ENCODE assay signal across 1 cellular context in genomic region chr17:75077072-75077489, GRCh38.
TF ChIP-seq lines count a peak whose summit lies in the region.

No MANE protein-coding gene starts in this region.

TF ChIP-seq in HepG2, 621 proteins besides CTCF, POLR2A, EP300 and RAD21 (continues in another document):
- TF ChIP-seq ZNF740 (CRISPR knock-in tag; IDR thresholded peaks at IDR 0.05) (no peak), ZMYM2 (CRISPR knock-in tag; IDR thresholded peaks at IDR 0.05) (no peak), MXD4 (CRISPR knock-in tag; IDR thresholded peaks at IDR 0.05) (peak; percentile 52), ARID4A (CRISPR knock-in tag; IDR thresholded peaks at IDR 0.05; ENCODE audit: borderline replicate concordance) (peak; percentile 63; the same call in 1 of the 2 replicates), FOXC1 (CRISPR knock-in tag; IDR thresholded peaks at IDR 0.05; ENCODE audit: borderline replicate concordance) (peak; percentile 21; the same call in 1 of the 2 replicates), ZBTB4 (CRISPR knock-in tag; IDR thresholded peaks at IDR 0.05; ENCODE audit: borderline replicate concordance) (no peak; the same call in 1 of the 2 replicates), GLMP (CRISPR knock-in tag; IDR thresholded peaks at IDR 0.05; ENCODE audit: borderline replicate concordance) (no peak), POLR2AphosphoS2 (IDR thresholded peaks at IDR 0.05; ENCODE audit: low read depth, low read length) (no peak), MED13 (CRISPR knock-in tag; IDR thresholded peaks at IDR 0.05) (no peak), MZF1 (CRISPR knock-in tag; IDR thresholded peaks at IDR 0.05; ENCODE audit: borderline replicate concordance) (no peak), ZNF337 (CRISPR knock-in tag; IDR thresholded peaks at IDR 0.05; ENCODE audit: borderline replicate concordance, low read depth) (no peak), SMC3 (IDR thresholded peaks at IDR 0.05; ENCODE audit: low read length) (no peak), TBX3 (IDR thresholded peaks at IDR 0.05; ENCODE audit: borderline replicate concordance) (no peak), E2F1 (CRISPR knock-in tag; IDR thresholded peaks at IDR 0.05) (no peak), ZFY (CRISPR knock-in tag; IDR thresholded peaks at IDR 0.05) (no peak; the same call in 1 of the 2 replicates), ZNF839 (CRISPR knock-in tag; IDR thresholded peaks at IDR 0.05; ENCODE audit: borderline replicate concordance) (no peak), IRF2 (CRISPR knock-in tag; IDR thresholded peaks at IDR 0.05) (0 out of 2 replicates have a peak, but pooled peaks have one; percentile 54), ZNF879 (CRISPR knock-in tag; IDR thresholded peaks at IDR 0.05) (no peak), ZNF441 (CRISPR knock-in tag; IDR thresholded peaks at IDR 0.05; ENCODE audit: borderline replicate concordance) (peak; percentile 54; the same call in 1 of the 2 replicates), TERF1 (CRISPR knock-in tag; IDR thresholded peaks at IDR 0.05) (no peak), CEBPZ (IDR thresholded peaks at IDR 0.05; ENCODE audit: low read length) (no peak), HNF4G (IDR thresholded peaks at IDR 0.05; ENCODE audit: borderline replicate concordance, low read depth, low read length) (peak; percentile 97), HNF4G (CRISPR knock-in tag; IDR thresholded peaks at IDR 0.05; ENCODE audit: borderline replicate concordance, low read depth) (peak; percentile 82; the same call in 1 of the 2 replicates), NCOA5 (CRISPR knock-in tag; IDR thresholded peaks at IDR 0.05) (no peak), KDM2A (CRISPR knock-in tag; IDR thresholded peaks at IDR 0.05; ENCODE audit: borderline replicate concordance, low read depth) (peak; percentile 73)
- TF ChIP-seq, protein P1, sequence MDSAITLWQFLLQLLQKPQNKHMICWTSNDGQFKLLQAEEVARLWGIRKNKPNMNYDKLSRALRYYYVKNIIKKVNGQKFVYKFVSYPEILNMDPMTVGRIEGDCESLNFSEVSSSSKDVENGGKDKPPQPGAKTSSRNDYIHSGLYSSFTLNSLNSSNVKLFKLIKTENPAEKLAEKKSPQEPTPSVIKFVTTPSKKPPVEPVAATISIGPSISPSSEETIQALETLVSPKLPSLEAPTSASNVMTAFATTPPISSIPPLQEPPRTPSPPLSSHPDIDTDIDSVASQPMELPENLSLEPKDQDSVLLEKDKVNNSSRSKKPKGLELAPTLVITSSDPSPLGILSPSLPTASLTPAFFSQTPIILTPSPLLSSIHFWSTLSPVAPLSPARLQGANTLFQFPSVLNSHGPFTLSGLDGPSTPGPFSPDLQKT (CRISPR knock-in tag; IDR thresholded peaks at IDR 0.05; ENCODE audit: borderline replicate concordance) = no peak
- TF ChIP-seq, protein P2, sequence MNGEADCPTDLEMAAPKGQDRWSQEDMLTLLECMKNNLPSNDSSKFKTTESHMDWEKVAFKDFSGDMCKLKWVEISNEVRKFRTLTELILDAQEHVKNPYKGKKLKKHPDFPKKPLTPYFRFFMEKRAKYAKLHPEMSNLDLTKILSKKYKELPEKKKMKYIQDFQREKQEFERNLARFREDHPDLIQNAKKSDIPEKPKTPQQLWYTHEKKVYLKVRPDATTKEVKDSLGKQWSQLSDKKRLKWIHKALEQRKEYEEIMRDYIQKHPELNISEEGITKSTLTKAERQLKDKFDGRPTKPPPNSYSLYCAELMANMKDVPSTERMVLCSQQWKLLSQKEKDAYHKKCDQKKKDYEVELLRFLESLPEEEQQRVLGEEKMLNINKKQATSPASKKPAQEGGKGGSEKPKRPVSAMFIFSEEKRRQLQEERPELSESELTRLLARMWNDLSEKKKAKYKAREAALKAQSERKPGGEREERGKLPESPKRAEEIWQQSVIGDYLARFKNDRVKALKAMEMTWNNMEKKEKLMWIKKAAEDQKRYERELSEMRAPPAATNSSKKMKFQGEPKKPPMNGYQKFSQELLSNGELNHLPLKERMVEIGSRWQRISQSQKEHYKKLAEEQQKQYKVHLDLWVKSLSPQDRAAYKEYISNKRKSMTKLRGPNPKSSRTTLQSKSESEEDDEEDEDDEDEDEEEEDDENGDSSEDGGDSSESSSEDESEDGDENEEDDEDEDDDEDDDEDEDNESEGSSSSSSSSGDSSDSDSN (CRISPR knock-in tag; IDR thresholded peaks at IDR 0.05) = 0 out of 2 replicates have a peak, but pooled peaks have one; percentile 20
- TF ChIP-seq, protein P3, sequence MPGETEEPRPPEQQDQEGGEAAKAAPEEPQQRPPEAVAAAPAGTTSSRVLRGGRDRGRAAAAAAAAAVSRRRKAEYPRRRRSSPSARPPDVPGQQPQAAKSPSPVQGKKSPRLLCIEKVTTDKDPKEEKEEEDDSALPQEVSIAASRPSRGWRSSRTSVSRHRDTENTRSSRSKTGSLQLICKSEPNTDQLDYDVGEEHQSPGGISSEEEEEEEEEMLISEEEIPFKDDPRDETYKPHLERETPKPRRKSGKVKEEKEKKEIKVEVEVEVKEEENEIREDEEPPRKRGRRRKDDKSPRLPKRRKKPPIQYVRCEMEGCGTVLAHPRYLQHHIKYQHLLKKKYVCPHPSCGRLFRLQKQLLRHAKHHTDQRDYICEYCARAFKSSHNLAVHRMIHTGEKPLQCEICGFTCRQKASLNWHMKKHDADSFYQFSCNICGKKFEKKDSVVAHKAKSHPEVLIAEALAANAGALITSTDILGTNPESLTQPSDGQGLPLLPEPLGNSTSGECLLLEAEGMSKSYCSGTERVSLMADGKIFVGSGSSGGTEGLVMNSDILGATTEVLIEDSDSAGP (CRISPR knock-in tag; IDR thresholded peaks at IDR 0.05; ENCODE audit: borderline replicate concordance) = 0 out of 2 replicates have a peak, but pooled peaks have one; percentile 50
- TF ChIP-seq, protein P4, sequence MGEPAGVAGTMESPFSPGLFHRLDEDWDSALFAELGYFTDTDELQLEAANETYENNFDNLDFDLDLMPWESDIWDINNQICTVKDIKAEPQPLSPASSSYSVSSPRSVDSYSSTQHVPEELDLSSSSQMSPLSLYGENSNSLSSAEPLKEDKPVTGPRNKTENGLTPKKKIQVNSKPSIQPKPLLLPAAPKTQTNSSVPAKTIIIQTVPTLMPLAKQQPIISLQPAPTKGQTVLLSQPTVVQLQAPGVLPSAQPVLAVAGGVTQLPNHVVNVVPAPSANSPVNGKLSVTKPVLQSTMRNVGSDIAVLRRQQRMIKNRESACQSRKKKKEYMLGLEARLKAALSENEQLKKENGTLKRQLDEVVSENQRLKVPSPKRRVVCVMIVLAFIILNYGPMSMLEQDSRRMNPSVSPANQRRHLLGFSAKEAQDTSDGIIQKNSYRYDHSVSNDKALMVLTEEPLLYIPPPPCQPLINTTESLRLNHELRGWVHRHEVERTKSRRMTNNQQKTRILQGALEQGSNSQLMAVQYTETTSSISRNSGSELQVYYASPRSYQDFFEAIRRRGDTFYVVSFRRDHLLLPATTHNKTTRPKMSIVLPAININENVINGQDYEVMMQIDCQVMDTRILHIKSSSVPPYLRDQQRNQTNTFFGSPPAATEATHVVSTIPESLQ (CRISPR knock-in tag; conservative IDR thresholded peaks at IDR 0.05) = no peak
